11 cellular contexts compared by ENCODE assay signal in genomic region chr4:73853246-73853704, GRCh38. TPM values are rescaled to one million over a fixed set of nuclear protein-coding genes. Genes with fewer than 3 reads are reported as not detected.
DNase-seq lines count a peak whose midpoint lies in the region; ATAC-seq and TF ChIP-seq lines count a peak whose summit lies in the region.
"Had no signal": no experiment of that assay in that cellular context is flagged by ENCODE, and none has a peak within 500 bp of the region (broad histone marks: within the 10 kb centered on the region; RNA-seq: fewer than 3 reads in every experiment).

PF4V1 (plus strand) TSS chr4:73853296; CDS start chr4:73853363, 67 bp downstream.

- no peak within 1 kb of the TSS for H3K4me3 Mint-ChIP-seq in progenitor cell of endocrine pancreas (ENCODE audit: low read depth)

- no peak for ATAC-seq in HG02798 (IDR thresholded peaks at IDR 0.05; ENCODE audit: poor library complexity, unreplicated experiment)

- no peaks in the 10 kb centered on the region for H3K4me1 Mint-ChIP-seq in progenitor cell of endocrine pancreas (ENCODE audit: low read depth)

- no peaks in the 10 kb centered on the region for H3K9me3 ChIP-seq in SK-N-MC (ENCODE audit: low read depth, low read length)

- H3K27ac ChIP-seq in SK-N-MC = no peak within 1 kb of the TSS

- H3K36me3 Mint-ChIP-seq in progenitor cell of endocrine pancreas (ENCODE audit: insufficient read depth) = no peaks in the 10 kb centered on the region

- no peak within 1 kb of the TSS for H3K27ac Mint-ChIP-seq in progenitor cell of endocrine pancreas

- H3K4me3 ChIP-seq in SK-N-MC = peak within 1 kb of the TSS; percentile 25; the same call in 1 of the 2 replicates
- H3K4me3 ChIP-seq in foreskin fibroblast (ENCODE audit: low read depth in 1 of 2, low read length in 2 of 2) = peak within 1 kb of the TSS; percentile 25 to 28
- H3K4me3 ChIP-seq: lung had no signal

- no peak within 1 kb of the TSS for H3K9ac ChIP-seq in SK-N-MC (ENCODE audit: insufficient read length)

- no peaks in the 10 kb centered on the region for H3K9me3 Mint-ChIP-seq in progenitor cell of endocrine pancreas (ENCODE audit: low read depth)

- DNase-seq in AG20443 (ENCODE audit: low spot score) (peak; percentile 64), SK-N-MC (ENCODE audit: low read depth, low spot score) (no peak), foreskin fibroblast (peak in 1 of 2 donors; percentile 60), progenitor cell of endocrine pancreas (ENCODE audit: low spot score, unreplicated experiment) (peak; percentile 22), DMS114 treated with DMSO at 0.1 percent for 48 hours (lab: John Stamatoyannopoulos, UW; ENCODE audit: unreplicated experiment) (no peak), pons (ENCODE audit: low spot score) (no peak), activated T-cell treated with anti-CD3 and anti-CD28 coated beads for 4 hours (no peak)
- DNase-seq: NCI-H1092 had no signal

- TF ChIP-seq CTCF in foreskin fibroblast (IDR thresholded peaks at IDR 0.05; ENCODE audit: low read depth, low read length) (peak; percentile 21), progenitor cell of endocrine pancreas (IDR thresholded peaks at IDR 0.05; ENCODE audit: unreplicated experiment) (peak; percentile 34)

- H3K27me3 Mint-ChIP-seq in progenitor cell of endocrine pancreas = peaks cover 24% of the 10 kb centered on the region

- H3K36me3 ChIP-seq in SK-N-MC (ENCODE audit: insufficient read depth, low read length) = no peaks in the 10 kb centered on the region

RNA-seq across cellular contexts. Expression of gene PF4V1, which starts in this region (rescaled TPM):
- not detected in 2 replicates for total RNA-seq in progenitor cell of endocrine pancreas
- total RNA-seq: lung, subcutaneous adipose tissue had no signal

Comparison
In these comparisons a context has a peak if more than half of its experiments do, and no peak if none do; other contexts are left out.
1. Peak in DNase-seq in progenitor cell of endocrine pancreas; RNA of the gene not detected or under 1 TPM.